Comparison of ENCODE assay signal across 26 cellular contexts in genomic region chr7:152672626-152673025, GRCh38.
"Had no signal": no experiment of that assay in that cellular context is flagged by ENCODE, and none has a peak within 500 bp of the region (broad histone marks: within the 10 kb centered on the region; RNA-seq: fewer than 3 reads in every experiment).

No MANE protein-coding gene starts in this region.

- H3K27me3 ChIP-seq: adrenal gland, SJSA1 had no signal

- H3K36me3 Mint-ChIP-seq: T-cell had no signal

- H3K27ac Mint-ChIP-seq: activated CD4-positive, alpha-beta memory T cell treated with anti-CD3 and anti-CD28 coated beads, Interleukin-2, amount 10 ng/mL, durations not matched to agents 7 days and 5 days; activated CD4-positive, alpha-beta T cell treated with anti-CD3 and anti-CD28 coated beads for 36 hours; activated naive CD8-positive, alpha-beta T cell treated with anti-CD3 and anti-CD28 coated beads, Interleukin-2, amount 10 ng/mL, durations not matched to agents 7 days and 5 days; activated T-cell treated with anti-CD3 and anti-CD28 coated beads, Interleukin-2, amount 50 U/mL, for 72 hours; activated T-helper 2 cell treated with anti-CD3 and anti-CD28 coated beads, Interferon-gamma antibody, Interleukin-2, Interleukin-4, amounts not matched to agents 10 μg/mL and 5 μg/mL and 100 μg/mL, durations not matched to agents 14 hours and 24 hours and 36 hours; T-cell had no signal

- H3K36me3 ChIP-seq: adrenal gland had no signal

- H3K9me3 Mint-ChIP-seq: activated CD4-positive, alpha-beta memory T cell treated with anti-CD3 and anti-CD28 coated beads, Interleukin-2, amount 10 ng/mL, durations not matched to agents 7 days and 5 days; activated naive CD8-positive, alpha-beta T cell treated with anti-CD3 and anti-CD28 coated beads, Interleukin-2, amount 10 ng/mL, durations not matched to agents 7 days and 5 days; activated T-cell treated with anti-CD3 and anti-CD28 coated beads, Interleukin-2, amount 50 U/mL, for 72 hours; activated T-helper 2 cell treated with anti-CD3 and anti-CD28 coated beads, Interferon-gamma antibody, Interleukin-2, Interleukin-4, amounts not matched to agents 10 μg/mL and 5 μg/mL and 100 μg/mL, durations not matched to agents 14 hours and 24 hours and 36 hours; T-cell had no signal

- H3K4me3 ChIP-seq: adrenal gland, SJSA1 had no signal

- DNase-seq: activated CD4-positive, alpha-beta memory T cell treated with anti-CD3 and anti-CD28 coated beads, Interleukin-2, amount 10 ng/mL, durations not matched to agents 7 days and 5 days; activated CD4-positive, alpha-beta T cell treated with anti-CD3 and anti-CD28 coated beads for 36 hours; activated CD4-positive, alpha-beta T cell treated with anti-CD3 and anti-CD28 coated beads, Interleukin-2, amount 50 U/mL, for 1 hour; activated naive CD4-positive, alpha-beta T cell treated with anti-CD3 and anti-CD28 coated beads, Interleukin-2, amount 50 U/mL, for 16 hours; activated naive CD8-positive, alpha-beta T cell treated with anti-CD3 and anti-CD28 coated beads, Interleukin-2, amount 10 ng/mL, durations not matched to agents 7 days and 5 days; activated T-cell treated with anti-CD3 and anti-CD28 coated beads, Interleukin-2, amount 50 U/mL, for 72 hours; adrenal gland; anterior cingulate cortex; cerebellar nuclear complex; MM.1S; NCI-H1048; NCI-H1930; NCI-H2171; NCI-H2227 treated with DMSO at 0.1 percent for 48 hours; NCI-H526 treated with DMSO at 0.1 percent for 48 hours; NCI-H82; NK-92 treated with Interleukin-12 subunit alpha and Interleukin-12 subunit beta, amount 100 ng/mL, for 24 hours; SHP77; T-cell; T-helper 2 cell; T1000 had no signal

- H3K4me3 Mint-ChIP-seq: activated CD4-positive, alpha-beta memory T cell treated with anti-CD3 and anti-CD28 coated beads, Interleukin-2, amount 10 ng/mL, durations not matched to agents 7 days and 5 days; activated CD4-positive, alpha-beta T cell treated with anti-CD3 and anti-CD28 coated beads for 36 hours; activated naive CD8-positive, alpha-beta T cell treated with anti-CD3 and anti-CD28 coated beads, Interleukin-2, amount 10 ng/mL, durations not matched to agents 7 days and 5 days; activated T-cell treated with anti-CD3 and anti-CD28 coated beads, Interleukin-2, amount 50 U/mL, for 72 hours; T-cell had no signal

- FAIRE-seq: colon, RCC 7860, TTC549 had no signal

- H3K9me3 ChIP-seq: adrenal gland, SJSA1 had no signal

- H3K4me1 ChIP-seq: SJSA1 had no signal

- H3K27ac ChIP-seq: adrenal gland, SJSA1 had no signal

- ATAC-seq: activated CD4-positive, alpha-beta T cell treated with anti-CD3 and anti-CD28 coated beads for 36 hours; activated T-cell treated with anti-CD3 and anti-CD28 coated beads, Interleukin-2, amount 50 U/mL, for 72 hours; T-cell had no signal

- H3K27me3 Mint-ChIP-seq: activated CD4-positive, alpha-beta memory T cell treated with anti-CD3 and anti-CD28 coated beads, Interleukin-2, amount 10 ng/mL, durations not matched to agents 7 days and 5 days; activated CD4-positive, alpha-beta T cell treated with anti-CD3 and anti-CD28 coated beads for 36 hours; activated naive CD8-positive, alpha-beta T cell treated with anti-CD3 and anti-CD28 coated beads, Interleukin-2, amount 10 ng/mL, durations not matched to agents 7 days and 5 days; T-cell had no signal
